In genomic region chr14:97878727-97879126, GRCh38 we compare ENCODE assay signal across 11 cellular contexts.
DNase-seq lines count a peak whose midpoint lies in the region; ATAC-seq and TF ChIP-seq lines count a peak whose summit lies in the region.
"Had no signal": no experiment of that assay in that cellular context is flagged by ENCODE, and none has a peak within 500 bp of the region (broad histone marks: within the 10 kb centered on the region; RNA-seq: fewer than 3 reads in every experiment).

No MANE protein-coding gene starts in this region.

- H3K36me3 Mint-ChIP-seq in MCF 10A (ENCODE audit: insufficient read depth, unreplicated experiment) (no peaks in the 10 kb centered on the region), CD14-positive monocyte (no peaks in the 10 kb centered on the region)

- H3K4me1 ChIP-seq in mammary epithelial cell (ENCODE audit: insufficient read depth, low read length) (no peaks in the 10 kb centered on the region), adrenal gland (replicated peaks in 1 of 2) (no peaks in the 10 kb centered on the region), left lung (no peaks in the 10 kb centered on the region), upper lobe of right lung (no peaks in the 10 kb centered on the region)

- H3K27me3 Mint-ChIP-seq in MCF 10A (ENCODE audit: insufficient read depth, unreplicated experiment) (no peaks in the 10 kb centered on the region), CD14-positive monocyte (ENCODE audit: low read depth in 3 of 3) (peaks cover 0 to 3% (median 2%) of the 10 kb centered on the region in 3 donors)

- CTCF ChIA-PET in MCF 10A (lab: Yijun Ruan, JAX) (interaction anchor here (0.5 to 1.3 kb wide), 2 partner anchors 9 to 99 kb away, joined by 3 read pairs; no protein-coding TSS in a partner anchor), mammary epithelial cell (lab: Charles Lee; ENCODE audit: low non-redundant PET) (no interaction called here)

- no peak for TF ChIP-seq POLR2A in adrenal gland (IDR thresholded peaks at IDR 0.05)

- no peak overlapping the region for H3K4me2 ChIP-seq in mammary epithelial cell (ENCODE audit: insufficient read depth, low read depth, low read length)
- H3K4me2 ChIP-seq: SK-N-SH had no signal

- POLR2A ChIA-PET in MCF 10A (lab: Yijun Ruan, JAX), result interaction anchor here (0.6 to 2.1 kb wide), 11 partner anchors 9 to 1388 kb away, joined by 3 to 17 read pairs (median 3); no protein-coding TSS in a partner anchor

- H3K9me3 Mint-ChIP-seq in MCF 10A (ENCODE audit: unreplicated experiment) (no peaks in the 10 kb centered on the region), CD14-positive monocyte (peaks cover 0 to 10% (median 1%) of the 10 kb centered on the region in 7 donors)
- H3K9me3 Mint-ChIP-seq: H9 had no signal

- peak; percentile 91 for DNase-seq in MCF 10A (ENCODE audit: unreplicated experiment)
- DNase-seq in mammary epithelial cell, result no peak
- DNase-seq in adrenal gland, result peak; percentile 14 to 57 (median 24)
- DNase-seq in left lung, result no peak
- no peak for DNase-seq in upper lobe of right lung
- no peak for DNase-seq in CD14-positive monocyte (ENCODE audit: low spot score)
- DNase-seq: H9, mesendoderm, SK-N-SH had no signal

- H3K9ac ChIP-seq in mammary epithelial cell (ENCODE audit: insufficient read depth, low read length), result no peak overlapping the region
- H3K9ac ChIP-seq: SK-N-SH had no signal

- no peaks in the 10 kb centered on the region for H3K36me3 ChIP-seq in mammary epithelial cell (ENCODE audit: insufficient read depth, low read length)
- H3K36me3 ChIP-seq in adrenal gland (replicated peaks in 1 of 2), result no peaks in the 10 kb centered on the region
- no peaks in the 10 kb centered on the region for H3K36me3 ChIP-seq in left lung
- no peaks in the 10 kb centered on the region for H3K36me3 ChIP-seq in upper lobe of right lung

- H3K27ac Mint-ChIP-seq in MCF 10A (ENCODE audit: low read depth, unreplicated experiment), result no peak overlapping the region
- no peak overlapping the region for H3K27ac Mint-ChIP-seq in CD14-positive monocyte

- H3K4me3 ChIP-seq in mammary epithelial cell (replicated peaks in 1 of 3; ENCODE audit: insufficient read depth in 1 of 3, low read depth in 2 of 3, low read length in 3 of 3) (no peak overlapping the region), adrenal gland (no peak overlapping the region), left lung (no peak overlapping the region), upper lobe of right lung (no peak overlapping the region)

- intact Hi-C loops in MCF 10A (cut with micrococcal nuclease) (no loop called here), mammary epithelial cell (cut with micrococcal nuclease) (no loop called here), adrenal gland (cut with DNase I) (no loop called here), left lung (cut with DNase I) (no loop called here), upper lobe of right lung (cut with DNase I) (no loop called here), CD14-positive monocyte (cut with micrococcal nuclease) (no loop called here)

- peak; percentile 36 for ATAC-seq in left lung
- peak; percentile 45 for ATAC-seq in upper lobe of right lung
- no peak for ATAC-seq in HG03159 (IDR thresholded peaks at IDR 0.05; ENCODE audit: unreplicated experiment)
- ATAC-seq in activated CD4-positive, CD25-positive, alpha-beta regulatory T cell treated with anti-CD3 and anti-CD28 coated beads, Interleukin-2, amount 50 U/mL, for 24 hours, result no peak

- no peaks in the 10 kb centered on the region for H3K9me3 ChIP-seq in mammary epithelial cell (replicated peaks; ENCODE audit: insufficient read depth, low read length)
- H3K9me3 ChIP-seq in adrenal gland (replicated peaks in 1 of 3), result no peaks in the 10 kb centered on the region
- no peaks in the 10 kb centered on the region for H3K9me3 ChIP-seq in left lung
- no peaks in the 10 kb centered on the region for H3K9me3 ChIP-seq in upper lobe of right lung
- H3K9me3 ChIP-seq: SK-N-SH had no signal

- in situ Hi-C loops in mammary epithelial cell (cut with MboI; ENCODE audit: low sequenced_read_pairs in 2 of 2), result no loop called here

- dilution Hi-C loops in mammary epithelial cell (cut with HindIII; ENCODE audit: low sequenced_read_pairs), result no loop called here

- no peak overlapping the region for H3K4me3 Mint-ChIP-seq in MCF 10A (ENCODE audit: unreplicated experiment)
- H3K4me3 Mint-ChIP-seq in CD14-positive monocyte, result no peak overlapping the region
- H3K4me3 Mint-ChIP-seq: H9 had no signal

- BruUV-seq in MCF 10A (replicated peaks; lab: Mats Ljungman, UMichigan) (no TSS peak), mammary epithelial cell (replicated peaks; lab: Mats Ljungman, UMichigan) (no TSS peak)

- no peaks in the 10 kb centered on the region for H3K79me2 ChIP-seq in mammary epithelial cell (ENCODE audit: insufficient read depth, low read length)

- H3K27me3 ChIP-seq in mammary epithelial cell (ENCODE audit: insufficient read depth, low read length), result no peaks in the 10 kb centered on the region
- no peaks in the 10 kb centered on the region for H3K27me3 ChIP-seq in adrenal gland
- H3K27me3 ChIP-seq in left lung, result no peaks in the 10 kb centered on the region
- no peaks in the 10 kb centered on the region for H3K27me3 ChIP-seq in upper lobe of right lung

- WGBS in mammary epithelial cell (ENCODE audit: low coverage, missing lambda C conversion rate), result 11% methylated on average over 5 of the region's 5 CpGs
- WGBS in adrenal gland, 4 donors, result 25 to 56% (median 42%) methylated on average over 5 of the region's 5 CpGs

- no peak for TF ChIP-seq CTCF in MCF 10A (IDR thresholded peaks at IDR 0.05; ENCODE audit: unreplicated experiment)
- no peak for TF ChIP-seq CTCF in mammary epithelial cell (conservative IDR thresholded peaks at IDR 0.05 in 1 of 2, IDR thresholded peaks at IDR 0.05 in 1 of 2; ENCODE audit: extremely low read depth in 1 of 2, insufficient read depth in 1 of 2, low read depth in 1 of 2, low read length in 2 of 2)
- no peak for TF ChIP-seq CTCF in adrenal gland (IDR thresholded peaks at IDR 0.05)
- TF ChIP-seq CTCF in left lung (IDR thresholded peaks at IDR 0.05), result no peak
- no peak for TF ChIP-seq CTCF in upper lobe of right lung (IDR thresholded peaks at IDR 0.05)
- TF ChIP-seq CTCF in CD14-positive monocyte (IDR thresholded peaks at IDR 0.05), result no peak

- H3K4me1 Mint-ChIP-seq in MCF 10A (ENCODE audit: insufficient read depth, unreplicated experiment) (peaks cover 15% of the 10 kb centered on the region), CD14-positive monocyte (no peaks in the 10 kb centered on the region)

- H2AFZ ChIP-seq in mammary epithelial cell (ENCODE audit: low read depth, low read length), result no peak overlapping the region

- H3K27ac ChIP-seq in mammary epithelial cell (ENCODE audit: insufficient read depth, low read depth, low read length), result no peak overlapping the region
- H3K27ac ChIP-seq in adrenal gland, result no peak overlapping the region
- H3K27ac ChIP-seq in left lung, result no peak overlapping the region
- no peak overlapping the region for H3K27ac ChIP-seq in upper lobe of right lung

- H4K20me1 ChIP-seq in mammary epithelial cell (ENCODE audit: insufficient read depth, low read length), result no peaks in the 10 kb centered on the region

Comparison
In these comparisons a context has a peak if more than half of its experiments do, and no peak if none do; other contexts are left out.
1. DNase-seq: peak in MCF 10A (single experiment) and adrenal gland (7 of 7); none in mammary epithelial cell (single experiment), left lung (0 of 2), upper lobe of right lung (single experiment) and CD14-positive monocyte (single experiment).
2. ATAC-seq: peak in left lung (single experiment) and upper lobe of right lung (single experiment); none in HG03159 (single experiment) and activated CD4-positive, CD25-positive, alpha-beta regulatory T cell treated with anti-CD3 and anti-CD28 coated beads, Interleukin-2, amount 50 U/mL, for 24 hours (0 of 2).